25 cellular contexts compared by ENCODE assay signal in the genomic region with DNA sequence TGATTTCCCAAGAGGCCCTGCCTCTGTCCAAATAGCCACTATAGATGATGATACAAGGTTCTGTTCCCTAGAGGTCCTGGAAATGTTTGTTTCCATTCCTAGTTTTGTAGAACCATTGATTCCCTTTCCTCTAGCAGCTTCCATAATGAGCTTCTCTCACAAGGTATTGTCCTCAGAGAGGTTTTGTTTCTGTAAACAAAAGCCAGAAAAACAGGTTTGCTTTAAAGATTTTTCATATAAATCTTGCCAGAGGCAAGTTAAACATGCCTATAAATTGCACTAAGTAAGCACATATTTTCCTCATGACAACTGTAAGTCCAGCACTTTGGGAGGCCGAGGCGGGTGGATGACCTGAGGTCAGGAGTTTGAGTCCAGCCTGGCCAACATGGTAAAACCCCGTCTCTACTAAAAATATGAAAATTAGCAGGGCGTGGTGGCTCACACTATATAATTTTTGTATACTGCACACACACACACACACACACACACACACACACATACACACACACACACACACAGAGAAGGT.
A peak's percentile ranks its signal among the peaks of the same experiment; 100 is the strongest.
DNase-seq lines count a peak whose midpoint lies in the region; ATAC-seq and TF ChIP-seq lines count a peak whose summit lies in the region.
"Had no signal": no experiment of that assay in that cellular context is flagged by ENCODE, and none has a peak within 500 bp of the region (broad histone marks: within the 10 kb centered on the region; RNA-seq: fewer than 3 reads in every experiment).

No MANE protein-coding gene starts in this region.

- H3K4me1 ChIP-seq in mammary epithelial cell (ENCODE audit: insufficient read depth, low read length), result no peaks in the 10 kb centered on the region
- H3K4me1 ChIP-seq: adrenal gland, SJCRH30 had no signal

- intact Hi-C loops in mammary epithelial cell (cut with micrococcal nuclease), result no loop called here

- no peaks in the 10 kb centered on the region for H3K36me3 ChIP-seq in mammary epithelial cell (ENCODE audit: insufficient read depth, low read length)
- H3K36me3 ChIP-seq: adrenal gland, SJCRH30 had no signal

- H3K36me3 Mint-ChIP-seq in effector memory CD8-positive, alpha-beta T cell (ENCODE audit: insufficient read depth), result no peaks in the 10 kb centered on the region
- H3K36me3 Mint-ChIP-seq: stimulated activated naive B cell treated with anti-CD40 and anti-IgM and Interleukin-4, amounts not matched to agents 10 μg/mL and 1 μg/mL and 100 μg/mL, for 72 hours had no signal

- DNase-seq in NCI-H345 (lab: John Stamatoyannopoulos, UW), result peak; percentile 26
- no peak for DNase-seq in NCI-H345 treated with DMSO at 0.1 percent for 48 hours (lab: John Stamatoyannopoulos, UW; ENCODE audit: unreplicated experiment)
- DNase-seq in NCI-H1048 (lab: John Stamatoyannopoulos, UW), result peak; percentile 21
- DNase-seq in mammary epithelial cell, result peak; percentile 0
- peak; percentile 29 for DNase-seq in renal cortical epithelial cell (ENCODE audit: low read depth)
- no peak for DNase-seq in retina
- DNase-seq in effector memory CD8-positive, alpha-beta T cell, result no peak
- DNase-seq: activated CD4-positive, alpha-beta T cell treated with anti-CD3 and anti-CD28 coated beads for 36 hours; activated CD8-positive, alpha-beta T cell treated with anti-CD3 and anti-CD28 coated beads for 36 hours; activated naive CD4-positive, alpha-beta T cell treated with anti-CD3 and anti-CD28 coated beads for 36 hours; adrenal gland; dermis blood vessel endothelial cell; GOT3; hippocampal formation; KG1; left cardiac atrium; MM.1S; NCI-H2081; NK-92 treated with Interleukin-12 subunit alpha and Interleukin-12 subunit beta, amount 100 ng/mL, for 24 hours; SJCRH30; stimulated activated naive B cell treated with anti-CD40 and anti-IgM and Interleukin-4, amounts not matched to agents 10 μg/mL and 1 μg/mL and 100 μg/mL, for 72 hours; SW 1271 had no signal

- BruUV-seq in mammary epithelial cell (replicated peaks; lab: Mats Ljungman, UMichigan), result no TSS peak

- no peak overlapping the region for H3K4me3 Mint-ChIP-seq in effector memory CD8-positive, alpha-beta T cell
- H3K4me3 Mint-ChIP-seq: activated CD4-positive, alpha-beta T cell treated with anti-CD3 and anti-CD28 coated beads for 36 hours; activated CD8-positive, alpha-beta T cell treated with anti-CD3 and anti-CD28 coated beads for 36 hours; activated naive CD4-positive, alpha-beta T cell treated with anti-CD3 and anti-CD28 coated beads for 36 hours; nephron; stimulated activated naive B cell treated with anti-CD40 and anti-IgM and Interleukin-4, amounts not matched to agents 10 μg/mL and 1 μg/mL and 100 μg/mL, for 72 hours had no signal

- H3K27me3 Mint-ChIP-seq in effector memory CD8-positive, alpha-beta T cell, result no peaks in the 10 kb centered on the region
- H3K27me3 Mint-ChIP-seq: activated CD4-positive, alpha-beta T cell treated with anti-CD3 and anti-CD28 coated beads for 36 hours; activated CD8-positive, alpha-beta T cell treated with anti-CD3 and anti-CD28 coated beads for 36 hours; stimulated activated naive B cell treated with anti-CD40 and anti-IgM and Interleukin-4, amounts not matched to agents 10 μg/mL and 1 μg/mL and 100 μg/mL, for 72 hours had no signal

- in situ Hi-C loops in mammary epithelial cell (cut with MboI; ENCODE audit: low sequenced_read_pairs in 2 of 2), result no loop called here

- CTCF ChIA-PET in mammary epithelial cell (lab: Charles Lee; ENCODE audit: low non-redundant PET), result no interaction called here

- H3K79me2 ChIP-seq in mammary epithelial cell (ENCODE audit: insufficient read depth, low read length), result no peaks in the 10 kb centered on the region

- no peak for TF ChIP-seq CTCF in mammary epithelial cell (conservative IDR thresholded peaks at IDR 0.05 in 1 of 2, IDR thresholded peaks at IDR 0.05 in 1 of 2; ENCODE audit: extremely low read depth in 1 of 2, insufficient read depth in 1 of 2, low read depth in 1 of 2, low read length in 2 of 2)

- H3K4me2 ChIP-seq in mammary epithelial cell (ENCODE audit: insufficient read depth, low read depth, low read length), result no peak overlapping the region

- no peak overlapping the region for H2AFZ ChIP-seq in mammary epithelial cell (ENCODE audit: low read depth, low read length)

- dilution Hi-C loops in mammary epithelial cell (cut with HindIII; ENCODE audit: low sequenced_read_pairs), result no loop called here

- H4K20me1 ChIP-seq in mammary epithelial cell (ENCODE audit: insufficient read depth, low read length), result no peaks in the 10 kb centered on the region

- no peak overlapping the region for H3K9ac ChIP-seq in mammary epithelial cell (ENCODE audit: insufficient read depth, low read length)

- no peaks in the 10 kb centered on the region for H3K4me1 Mint-ChIP-seq in effector memory CD8-positive, alpha-beta T cell (ENCODE audit: low read depth in 2 of 2)
- H3K4me1 Mint-ChIP-seq: activated CD4-positive, alpha-beta T cell treated with anti-CD3 and anti-CD28 coated beads for 36 hours; stimulated activated naive B cell treated with anti-CD40 and anti-IgM and Interleukin-4, amounts not matched to agents 10 μg/mL and 1 μg/mL and 100 μg/mL, for 72 hours had no signal

- H3K27ac ChIP-seq in mammary epithelial cell (ENCODE audit: insufficient read depth, low read depth, low read length), result no peak overlapping the region
- H3K27ac ChIP-seq: adrenal gland, SJCRH30 had no signal

- H3K4me3 ChIP-seq in mammary epithelial cell (replicated peaks in 1 of 3; ENCODE audit: insufficient read depth in 1 of 3, low read depth in 2 of 3, low read length in 3 of 3), result no peak overlapping the region
- H3K4me3 ChIP-seq: adrenal gland, SJCRH30 had no signal

- H3K9me3 ChIP-seq in mammary epithelial cell (replicated peaks; ENCODE audit: insufficient read depth, low read length), result no peaks in the 10 kb centered on the region
- H3K9me3 ChIP-seq: adrenal gland, SJCRH30 had no signal

- H3K9me3 Mint-ChIP-seq in effector memory CD8-positive, alpha-beta T cell, result peaks cover 5 to 10% of the 10 kb centered on the region in 2 donors
- H3K9me3 Mint-ChIP-seq: nephron had no signal

- ATAC-seq in GM18520 (IDR thresholded peaks at IDR 0.05; ENCODE audit: unreplicated experiment), result no peak
- no peak for ATAC-seq in effector memory CD8-positive, alpha-beta T cell (replicated peaks)
- ATAC-seq: activated CD4-positive, alpha-beta T cell treated with anti-CD3 and anti-CD28 coated beads for 36 hours; activated CD8-positive, alpha-beta T cell treated with anti-CD3 and anti-CD28 coated beads for 36 hours; left cardiac atrium; Panc1; stimulated activated naive B cell treated with anti-CD40 and anti-IgM and Interleukin-4, amounts not matched to agents 10 μg/mL and 1 μg/mL and 100 μg/mL, for 72 hours had no signal

- WGBS in mammary epithelial cell (ENCODE audit: low coverage, missing lambda C conversion rate), result 46% methylated on average over 4 of the region's 4 CpGs

- H3K27ac Mint-ChIP-seq in effector memory CD8-positive, alpha-beta T cell, result no peak overlapping the region
- H3K27ac Mint-ChIP-seq: activated CD4-positive, alpha-beta T cell treated with anti-CD3 and anti-CD28 coated beads for 36 hours; activated CD8-positive, alpha-beta T cell treated with anti-CD3 and anti-CD28 coated beads for 36 hours; activated naive CD4-positive, alpha-beta T cell treated with anti-CD3 and anti-CD28 coated beads for 36 hours; nephron; stimulated activated naive B cell treated with anti-CD40 and anti-IgM and Interleukin-4, amounts not matched to agents 10 μg/mL and 1 μg/mL and 100 μg/mL, for 72 hours had no signal

- H3K27me3 ChIP-seq in mammary epithelial cell (ENCODE audit: insufficient read depth, low read length), result no peaks in the 10 kb centered on the region
- H3K27me3 ChIP-seq: adrenal gland, SJCRH30 had no signal

Comparison
In these comparisons a context has a peak if more than half of its experiments do, and no peak if none do; other contexts are left out.
1. DNase-seq: peak in NCI-H345 (single experiment), NCI-H1048 (single experiment), mammary epithelial cell (single experiment) and renal cortical epithelial cell (single experiment); none in NCI-H345 treated with DMSO at 0.1 percent for 48 hours (single experiment), retina (single experiment) and effector memory CD8-positive, alpha-beta T cell (0 of 3).